Comparison of ENCODE assay signal across 1 cellular context in genomic region chr16:4381935-4382794, GRCh38.
TF ChIP-seq lines count a peak whose summit lies in the region.

No MANE protein-coding gene starts in this region.

TF ChIP-seq in HepG2, 621 proteins besides CTCF, POLR2A, EP300 and RAD21:
- no peak for TF ChIP-seq E2F2 (CRISPR knock-in tag; IDR thresholded peaks at IDR 0.05; ENCODE audit: borderline replicate concordance)
- TF ChIP-seq DMAP1 (CRISPR knock-in tag; IDR thresholded peaks at IDR 0.05): no peak
- TF ChIP-seq ZNF251 (CRISPR knock-in tag; IDR thresholded peaks at IDR 0.05): no peak
- 0 out of 2 replicates have a peak, but pooled peaks have one; percentile 12 for TF ChIP-seq ZNF451 (CRISPR knock-in tag; IDR thresholded peaks at IDR 0.05)
- peak; percentile 90 for TF ChIP-seq AGO1 (IDR thresholded peaks at IDR 0.05; ENCODE audit: low read depth, low read length, poor library complexity, severe bottlenecking)
- no peak for TF ChIP-seq HOXA5 (CRISPR knock-in tag; IDR thresholded peaks at IDR 0.05)
- no peak for TF ChIP-seq ZBTB34 (CRISPR knock-in tag; IDR thresholded peaks at IDR 0.05)
- no peak for TF ChIP-seq ZNF121 (CRISPR knock-in tag; IDR thresholded peaks at IDR 0.05)
- TF ChIP-seq, protein P1, sequence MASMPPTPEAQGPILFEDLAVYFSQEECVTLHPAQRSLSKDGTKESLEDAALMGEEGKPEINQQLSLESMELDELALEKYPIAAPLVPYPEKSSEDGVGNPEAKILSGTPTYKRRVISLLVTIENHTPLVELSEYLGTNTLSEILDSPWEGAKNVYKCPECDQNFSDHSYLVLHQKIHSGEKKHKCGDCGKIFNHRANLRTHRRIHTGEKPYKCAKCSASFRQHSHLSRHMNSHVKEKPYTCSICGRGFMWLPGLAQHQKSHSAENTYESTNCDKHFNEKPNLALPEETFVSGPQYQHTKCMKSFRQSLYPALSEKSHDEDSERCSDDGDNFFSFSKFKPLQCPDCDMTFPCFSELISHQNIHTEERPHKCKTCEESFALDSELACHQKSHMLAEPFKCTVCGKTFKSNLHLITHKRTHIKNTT (CRISPR knock-in tag; IDR thresholded peaks at IDR 0.05): no peak
- TF ChIP-seq ZC3H13 (CRISPR knock-in tag; IDR thresholded peaks at IDR 0.05): peak; percentile 87
- peak; percentile 97 for TF ChIP-seq AGO2 (optimal IDR thresholded peaks at IDR 0.05; ENCODE audit: low read depth, low read length)
- TF ChIP-seq, protein P2, sequence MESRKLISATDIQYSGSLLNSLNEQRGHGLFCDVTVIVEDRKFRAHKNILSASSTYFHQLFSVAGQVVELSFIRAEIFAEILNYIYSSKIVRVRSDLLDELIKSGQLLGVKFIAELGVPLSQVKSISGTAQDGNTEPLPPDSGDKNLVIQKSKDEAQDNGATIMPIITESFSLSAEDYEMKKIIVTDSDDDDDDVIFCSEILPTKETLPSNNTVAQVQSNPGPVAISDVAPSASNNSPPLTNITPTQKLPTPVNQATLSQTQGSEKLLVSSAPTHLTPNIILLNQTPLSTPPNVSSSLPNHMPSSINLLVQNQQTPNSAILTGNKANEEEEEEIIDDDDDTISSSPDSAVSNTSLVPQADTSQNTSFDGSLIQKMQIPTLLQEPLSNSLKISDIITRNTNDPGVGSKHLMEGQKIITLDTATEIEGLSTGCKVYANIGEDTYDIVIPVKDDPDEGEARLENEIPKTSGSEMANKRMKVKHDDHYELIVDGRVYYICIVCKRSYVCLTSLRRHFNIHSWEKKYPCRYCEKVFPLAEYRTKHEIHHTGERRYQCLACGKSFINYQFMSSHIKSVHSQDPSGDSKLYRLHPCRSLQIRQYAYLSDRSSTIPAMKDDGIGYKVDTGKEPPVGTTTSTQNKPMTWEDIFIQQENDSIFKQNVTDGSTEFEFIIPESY (CRISPR knock-in tag; IDR thresholded peaks at IDR 0.05): peak; percentile 96
- no peak for TF ChIP-seq ZNF33B (CRISPR knock-in tag; IDR thresholded peaks at IDR 0.05)
- TF ChIP-seq, protein P3, sequence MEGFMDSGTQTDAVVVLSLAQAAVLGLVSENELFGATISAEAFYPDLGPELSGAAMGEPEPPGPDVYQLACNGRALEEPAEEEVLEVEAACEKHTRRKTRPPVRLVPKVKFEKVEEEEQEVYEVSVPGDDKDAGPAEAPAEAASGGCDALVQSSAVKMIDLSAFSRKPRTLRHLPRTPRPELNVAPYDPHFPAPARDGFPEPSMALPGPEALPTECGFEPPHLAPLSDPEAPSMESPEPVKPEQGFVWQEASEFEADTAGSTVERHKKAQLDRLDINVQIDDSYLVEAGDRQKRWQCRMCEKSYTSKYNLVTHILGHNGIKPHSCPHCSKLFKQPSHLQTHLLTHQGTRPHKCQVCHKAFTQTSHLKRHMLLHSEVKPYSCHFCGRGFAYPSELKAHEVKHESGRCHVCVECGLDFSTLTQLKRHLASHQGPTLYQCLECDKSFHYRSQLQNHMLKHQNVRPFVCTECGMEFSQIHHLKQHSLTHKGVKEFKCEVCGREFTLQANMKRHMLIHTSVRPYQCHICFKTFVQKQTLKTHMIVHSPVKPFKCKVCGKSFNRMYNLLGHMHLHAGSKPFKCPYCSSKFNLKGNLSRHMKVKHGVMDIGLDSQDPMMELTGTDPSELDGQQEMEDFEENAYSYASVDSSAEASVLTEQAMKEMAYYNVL (CRISPR knock-in tag; IDR thresholded peaks at IDR 0.05; ENCODE audit: borderline replicate concordance): no peak
- TF ChIP-seq ISX (CRISPR knock-in tag; conservative IDR thresholded peaks at IDR 0.05): no peak
- TF ChIP-seq ZNF687 (CRISPR knock-in tag; IDR thresholded peaks at IDR 0.05): peak; percentile 17; the same call in 1 of the 2 replicates
- TF ChIP-seq HNRNPL (IDR thresholded peaks at IDR 0.05; ENCODE audit: low read depth, low read length): 0 out of 2 replicates have a peak, but pooled peaks have one; percentile 6
- TF ChIP-seq GABPB1 (CRISPR knock-in tag; IDR thresholded peaks at IDR 0.05): no peak
- TF ChIP-seq ZBTB44 (CRISPR knock-in tag; IDR thresholded peaks at IDR 0.05): no peak
- TF ChIP-seq SRY (CRISPR knock-in tag; IDR thresholded peaks at IDR 0.05): no peak
- 0 out of 2 replicates have a peak, but pooled peaks have one; percentile 28 for TF ChIP-seq ZSCAN21 (CRISPR knock-in tag; IDR thresholded peaks at IDR 0.05; ENCODE audit: borderline replicate concordance)
- TF ChIP-seq, protein P4, sequence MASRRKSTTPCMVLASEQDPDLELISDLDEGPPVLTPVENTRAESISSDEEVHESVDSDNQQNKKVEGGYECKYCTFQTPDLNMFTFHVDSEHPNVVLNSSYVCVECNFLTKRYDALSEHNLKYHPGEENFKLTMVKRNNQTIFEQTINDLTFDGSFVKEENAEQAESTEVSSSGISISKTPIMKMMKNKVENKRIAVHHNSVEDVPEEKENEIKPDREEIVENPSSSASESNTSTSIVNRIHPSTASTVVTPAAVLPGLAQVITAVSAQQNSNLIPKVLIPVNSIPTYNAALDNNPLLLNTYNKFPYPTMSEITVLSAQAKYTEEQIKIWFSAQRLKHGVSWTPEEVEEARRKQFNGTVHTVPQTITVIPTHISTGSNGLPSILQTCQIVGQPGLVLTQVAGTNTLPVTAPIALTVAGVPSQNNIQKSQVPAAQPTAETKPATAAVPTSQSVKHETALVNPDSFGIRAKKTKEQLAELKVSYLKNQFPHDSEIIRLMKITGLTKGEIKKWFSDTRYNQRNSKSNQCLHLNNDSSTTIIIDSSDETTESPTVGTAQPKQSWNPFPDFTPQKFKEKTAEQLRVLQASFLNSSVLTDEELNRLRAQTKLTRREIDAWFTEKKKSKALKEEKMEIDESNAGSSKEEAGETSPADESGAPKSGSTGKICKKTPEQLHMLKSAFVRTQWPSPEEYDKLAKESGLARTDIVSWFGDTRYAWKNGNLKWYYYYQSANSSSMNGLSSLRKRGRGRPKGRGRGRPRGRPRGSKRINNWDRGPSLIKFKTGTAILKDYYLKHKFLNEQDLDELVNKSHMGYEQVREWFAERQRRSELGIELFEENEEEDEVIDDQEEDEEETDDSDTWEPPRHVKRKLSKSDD (CRISPR knock-in tag; IDR thresholded peaks at IDR 0.05; ENCODE audit: low read depth): 0 out of 2 replicates have a peak, but pooled peaks have one; percentile 26
- TF ChIP-seq IKZF1 (IDR thresholded peaks at IDR 0.05): no peak
- TF ChIP-seq, protein P5, sequence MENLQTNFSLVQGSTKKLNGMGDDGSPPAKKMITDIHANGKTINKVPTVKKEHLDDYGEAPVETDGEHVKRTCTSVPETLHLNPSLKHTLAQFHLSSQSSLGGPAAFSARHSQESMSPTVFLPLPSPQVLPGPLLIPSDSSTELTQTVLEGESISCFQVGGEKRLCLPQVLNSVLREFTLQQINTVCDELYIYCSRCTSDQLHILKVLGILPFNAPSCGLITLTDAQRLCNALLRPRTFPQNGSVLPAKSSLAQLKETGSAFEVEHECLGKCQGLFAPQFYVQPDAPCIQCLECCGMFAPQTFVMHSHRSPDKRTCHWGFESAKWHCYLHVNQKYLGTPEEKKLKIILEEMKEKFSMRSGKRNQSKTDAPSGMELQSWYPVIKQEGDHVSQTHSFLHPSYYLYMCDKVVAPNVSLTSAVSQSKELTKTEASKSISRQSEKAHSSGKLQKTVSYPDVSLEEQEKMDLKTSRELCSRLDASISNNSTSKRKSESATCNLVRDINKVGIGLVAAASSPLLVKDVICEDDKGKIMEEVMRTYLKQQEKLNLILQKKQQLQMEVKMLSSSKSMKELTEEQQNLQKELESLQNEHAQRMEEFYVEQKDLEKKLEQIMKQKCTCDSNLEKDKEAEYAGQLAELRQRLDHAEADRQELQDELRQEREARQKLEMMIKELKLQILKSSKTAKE (CRISPR knock-in tag; IDR thresholded peaks at IDR 0.05; ENCODE audit: borderline replicate concordance): no peak
- TF ChIP-seq ZMYM4 (CRISPR knock-in tag; IDR thresholded peaks at IDR 0.05): no peak
- peak; percentile 78 for TF ChIP-seq RBFOX2 (IDR thresholded peaks at IDR 0.05; ENCODE audit: low read depth, low read length)
- TF ChIP-seq CHD4 (IDR thresholded peaks at IDR 0.05; ENCODE audit: borderline replicate concordance, low read length): no peak
- TF ChIP-seq AKAP8 (CRISPR knock-in tag; IDR thresholded peaks at IDR 0.05): peak; percentile 43; the same call in 1 of the 2 replicates
- no peak for TF ChIP-seq ZFP41 (CRISPR knock-in tag; IDR thresholded peaks at IDR 0.05; ENCODE audit: borderline replicate concordance)
TF ChIP-seq in HepG2: peak in this region for 11.
